Comparison of ENCODE assay signal across 15 cellular contexts in genomic region chr2:143830476-143830875, GRCh38.
DNase-seq lines count a peak whose midpoint lies in the region; ATAC-seq and TF ChIP-seq lines count a peak whose summit lies in the region.
"Had no signal": no experiment of that assay in that cellular context is flagged by ENCODE, and none has a peak within 500 bp of the region (broad histone marks: within the 10 kb centered on the region; RNA-seq: fewer than 3 reads in every experiment).

No MANE protein-coding gene starts in this region.

- no peaks in the 10 kb centered on the region for H3F3A ChIP-seq in GM23248 (ENCODE audit: insufficient read depth)
- H3F3A ChIP-seq in PC-3 (ENCODE audit: low read length, unreplicated experiment), result no peaks in the 10 kb centered on the region

- H3K27ac ChIP-seq in GM23248 (no peak overlapping the region), PC-3 (ENCODE audit: low read length) (no peak overlapping the region), osteoblast (ENCODE audit: low read depth, low read length) (no peak overlapping the region), upper lobe of right lung (no peak overlapping the region), tibial artery (no peak overlapping the region)
- H3K27ac ChIP-seq: BLaER1 had no signal

- H3K27me3 ChIP-seq in GM23248 (replicated peaks; ENCODE audit: insufficient read depth), result no peaks in the 10 kb centered on the region
- H3K27me3 ChIP-seq in PC-3 (ENCODE audit: low read length), result no peaks in the 10 kb centered on the region
- H3K27me3 ChIP-seq in osteoblast (ENCODE audit: insufficient read depth, low read length), result no peaks in the 10 kb centered on the region
- H3K27me3 ChIP-seq in upper lobe of right lung, result no peaks in the 10 kb centered on the region
- no peaks in the 10 kb centered on the region for H3K27me3 ChIP-seq in tibial artery
- H3K27me3 ChIP-seq: BLaER1 had no signal

- H3K9me2 ChIP-seq in GM23248 (ENCODE audit: insufficient read depth), result no peaks in the 10 kb centered on the region
- no peaks in the 10 kb centered on the region for H3K9me2 ChIP-seq in PC-3 (replicated peaks; ENCODE audit: low read length)

- H3K36me3 ChIP-seq in GM23248 (ENCODE audit: low read depth), result no peaks in the 10 kb centered on the region
- H3K36me3 ChIP-seq in PC-3 (ENCODE audit: low read depth, low read length), result no peaks in the 10 kb centered on the region
- H3K36me3 ChIP-seq in osteoblast (ENCODE audit: insufficient read depth, low read length), result no peaks in the 10 kb centered on the region
- H3K36me3 ChIP-seq in upper lobe of right lung, result no peaks in the 10 kb centered on the region
- no peaks in the 10 kb centered on the region for H3K36me3 ChIP-seq in tibial artery
- H3K36me3 ChIP-seq: BLaER1 had no signal

- BruUV-seq in PC-3 (replicated peaks; lab: Mats Ljungman, UMichigan), result no TSS peak

- POLR2A ChIA-PET in PC-3 (lab: Charles Lee; ENCODE audit: unreplicated experiment), result no interaction called here

- H3K9me3 ChIP-seq in GM23248 (ENCODE audit: low read depth), result no peaks in the 10 kb centered on the region
- no peaks in the 10 kb centered on the region for H3K9me3 ChIP-seq in PC-3 (ENCODE audit: low read length)
- H3K9me3 ChIP-seq in osteoblast (ENCODE audit: low read depth, low read length), result no peaks in the 10 kb centered on the region
- H3K9me3 ChIP-seq in upper lobe of right lung, result no peaks in the 10 kb centered on the region
- no peaks in the 10 kb centered on the region for H3K9me3 ChIP-seq in tibial artery
- H3K9me3 ChIP-seq: BLaER1 had no signal

- H3K9ac ChIP-seq in GM23248, result no peak overlapping the region
- H3K9ac ChIP-seq in PC-3 (ENCODE audit: low read length), result no peak overlapping the region
- H3K9ac ChIP-seq: BLaER1 had no signal

- in situ Hi-C loops in GM23248 (cut with MboI), result no loop called here

- no peak overlapping the region for H2AFZ ChIP-seq in GM23248
- no peak overlapping the region for H2AFZ ChIP-seq in PC-3 (ENCODE audit: low read length)
- H2AFZ ChIP-seq in osteoblast (ENCODE audit: low read length), result no peak overlapping the region
- H2AFZ ChIP-seq: GM23338 had no signal

- peak; percentile 27 for DNase-seq in GM23248
- peak; percentile 46 for DNase-seq in PC-3
- peak; percentile 39 for DNase-seq in osteoblast (ENCODE audit: insufficient read length, low spot score, missing footprints)
- no peak for DNase-seq in SW480 (ENCODE audit: low spot score)
- DNase-seq in upper lobe of right lung, result no peak
- DNase-seq in AG08395 (ENCODE audit: low spot score), result no peak
- DNase-seq in tibial artery, result no peak
- DNase-seq: ACHN; Calu3; CD4-positive, alpha-beta memory T cell; DMS79 treated with DMSO at 0.1 percent for 48 hours; HCEC 1CT; KBM-7 had no signal

- H3K4me3 ChIP-seq in GM23248, result no peak overlapping the region
- no peak overlapping the region for H3K4me3 ChIP-seq in PC-3 (ENCODE audit: low read length)
- H3K4me3 ChIP-seq in osteoblast (ENCODE audit: insufficient read depth, low read length), result no peak overlapping the region
- H3K4me3 ChIP-seq in upper lobe of right lung, result no peak overlapping the region
- no peak overlapping the region for H3K4me3 ChIP-seq in tibial artery
- H3K4me3 ChIP-seq: BLaER1, GM23338 had no signal

- H3K79me2 ChIP-seq in GM23248 (ENCODE audit: insufficient read depth) (no peaks in the 10 kb centered on the region), PC-3 (ENCODE audit: low read length) (no peaks in the 10 kb centered on the region), osteoblast (ENCODE audit: insufficient read depth, low read length) (no peaks in the 10 kb centered on the region)

- no peak for TF ChIP-seq CTCF in PC-3 (conservative IDR thresholded peaks at IDR 0.05; ENCODE audit: low read depth, low read length)
- TF ChIP-seq CTCF in osteoblast (IDR thresholded peaks at IDR 0.05; ENCODE audit: extremely low read depth, low read depth, low read length), result no peak
- no peak for TF ChIP-seq CTCF in upper lobe of right lung (IDR thresholded peaks at IDR 0.05)
- no peak for TF ChIP-seq CTCF in tibial artery (IDR thresholded peaks at IDR 0.05)

- H4K20me1 ChIP-seq in GM23248 (ENCODE audit: insufficient read depth), result no peaks in the 10 kb centered on the region
- H4K20me1 ChIP-seq in PC-3 (ENCODE audit: low read length), result no peaks in the 10 kb centered on the region
- no peaks in the 10 kb centered on the region for H4K20me1 ChIP-seq in osteoblast (ENCODE audit: insufficient read depth, low read length)
- H4K20me1 ChIP-seq: BLaER1 had no signal

- CTCF ChIA-PET in PC-3 (lab: Charles Lee), result no interaction called here

- no peaks in the 10 kb centered on the region for H3K4me1 ChIP-seq in GM23248 (ENCODE audit: insufficient read depth)
- H3K4me1 ChIP-seq in PC-3 (ENCODE audit: insufficient read depth, low read length), result peaks cover 17% of the 10 kb centered on the region; the same call in 1 of the 2 replicates
- H3K4me1 ChIP-seq in osteoblast (ENCODE audit: insufficient read depth, low read length), result no peaks in the 10 kb centered on the region
- no peaks in the 10 kb centered on the region for H3K4me1 ChIP-seq in upper lobe of right lung
- no peaks in the 10 kb centered on the region for H3K4me1 ChIP-seq in tibial artery
- H3K4me1 ChIP-seq: BLaER1 had no signal

- intact Hi-C loops in PC-3 (cut with micrococcal nuclease) (no loop called here), upper lobe of right lung (cut with DNase I) (no loop called here), tibial artery (cut with DNase I; ENCODE audit: low total_unique reads) (no loop called here)

- ATAC-seq in PC-3, result peak; percentile 84
- ATAC-seq in upper lobe of right lung, result no peak
- ATAC-seq: GM23338 had no signal

- H3K4me2 ChIP-seq in GM23248 (ENCODE audit: unreplicated experiment), result no peak overlapping the region
- no peak overlapping the region for H3K4me2 ChIP-seq in PC-3 (ENCODE audit: low read length)
- no peak overlapping the region for H3K4me2 ChIP-seq in osteoblast (ENCODE audit: insufficient read depth, low read length)
- H3K4me2 ChIP-seq: BLaER1, GM23338 had no signal

Comparison
In these comparisons a context has a peak if more than half of its experiments do, and no peak if none do; other contexts are left out.
1. DNase-seq: peak in GM23248 (single experiment), PC-3 (single experiment) and osteoblast (single experiment); none in SW480 (single experiment), upper lobe of right lung (single experiment), AG08395 (single experiment) and tibial artery (0 of 2).